Comparison of ENCODE assay signal across 1 cellular context in the genomic region with DNA sequence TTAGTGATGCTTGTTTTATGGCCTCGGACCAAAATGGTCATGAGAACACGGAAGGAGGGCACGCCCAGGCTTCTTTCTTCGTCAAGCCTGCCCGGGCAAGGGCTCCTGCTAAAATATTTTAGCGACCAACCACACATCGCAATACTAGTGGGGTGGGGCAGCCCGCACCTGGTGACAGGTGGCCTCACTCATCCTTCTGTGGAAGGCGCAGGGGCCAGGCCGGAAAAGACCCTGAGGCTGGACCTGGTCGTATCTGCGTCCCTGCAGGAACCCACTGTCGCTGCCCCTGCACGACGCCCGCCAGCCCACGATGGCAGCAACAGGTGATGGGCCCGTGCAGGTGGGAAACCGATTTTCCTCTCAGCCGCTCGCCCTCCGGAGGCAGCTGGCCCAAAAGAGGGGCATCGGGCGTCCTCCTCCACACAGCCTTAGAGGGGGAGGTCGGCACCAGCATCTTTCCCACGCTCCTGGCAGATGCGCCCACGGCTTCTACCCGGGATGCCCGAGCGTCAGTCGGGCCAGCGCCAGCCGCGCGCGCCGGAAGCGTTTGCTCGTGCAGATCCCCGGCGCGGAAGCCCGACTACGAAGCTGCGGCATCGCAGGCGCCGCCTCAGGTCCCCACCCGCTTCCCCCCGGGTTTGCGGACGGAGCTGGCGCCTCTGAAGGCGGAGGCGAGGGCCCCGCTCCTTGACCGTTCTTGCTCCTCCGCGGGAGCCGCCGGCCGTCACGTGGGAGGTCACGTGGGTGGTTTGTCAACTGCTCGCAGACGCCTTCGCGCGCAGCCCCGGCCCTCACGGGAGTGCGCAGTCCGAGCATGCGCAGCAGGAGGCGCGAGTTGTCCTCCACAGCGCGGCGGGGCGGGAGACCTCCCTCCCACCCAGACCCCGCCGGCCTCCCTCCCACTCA.
A peak's percentile ranks its signal among the peaks of the same experiment; 100 is the strongest.
TF ChIP-seq lines count a peak whose summit lies in the region.

No MANE protein-coding gene starts in this region.

TF ChIP-seq in A549, 52 proteins besides CTCF, POLR2A, EP300 and RAD21 (continued from another document):
- TF ChIP-seq CBX2 (IDR thresholded peaks at IDR 0.05; ENCODE audit: borderline replicate concordance, low read depth) (no peak), RNF2 (IDR thresholded peaks at IDR 0.05; ENCODE audit: borderline replicate concordance, low read depth) (peak; percentile 92; the same call in 1 of the 2 replicates), HMGXB4 (CRISPR knock-in tag; IDR thresholded peaks at IDR 0.05; ENCODE audit: borderline replicate concordance) (peak; percentile 53; the same call in 1 of the 2 replicates), CEBPB (IDR thresholded peaks at IDR 0.05) (no peak), ZSCAN20 (CRISPR knock-in tag; IDR thresholded peaks at IDR 0.05) (no peak), MYC (IDR thresholded peaks at IDR 0.05; ENCODE audit: borderline replicate concordance, low read length) (no peak; the same call in 1 of the 2 replicates), RFX5 (IDR thresholded peaks at IDR 0.05) (no peak), CHD2 (IDR thresholded peaks at IDR 0.05; ENCODE audit: low read length, partially characterized antibody) (peak; percentile 66), BHLHE40 (IDR thresholded peaks at IDR 0.05; ENCODE audit: low read depth, low read length) (peak; percentile 34; the same call in 1 of the 2 replicates), ATOH8 (CRISPR knock-in tag; IDR thresholded peaks at IDR 0.05; ENCODE audit: low read depth) (peak; percentile 96), FOSB (CRISPR knock-in tag; IDR thresholded peaks at IDR 0.05) (no peak), SMC3 (IDR thresholded peaks at IDR 0.05) (no peak), TFCP2L1 (CRISPR knock-in tag; IDR thresholded peaks at IDR 0.05) (peak; percentile 92), HOXA7 (CRISPR knock-in tag; IDR thresholded peaks at IDR 0.05) (no peak), ESRRA (IDR thresholded peaks at IDR 0.05; ENCODE audit: borderline replicate concordance, low read length) (no peak), HES2 (IDR thresholded peaks at IDR 0.05) (no peak), ZFP36 (IDR thresholded peaks at IDR 0.05; ENCODE audit: borderline replicate concordance, partially characterized antibody) (no peak), TP53 (CRISPR knock-in tag; IDR thresholded peaks at IDR 0.05) (peak; percentile 94), MAX (IDR thresholded peaks at IDR 0.05) (peak; percentile 100), JUN (IDR thresholded peaks at IDR 0.05) (peak in 1 of 2 experiments; percentile 90; a peak in 4 of 5 replicates), GATA3 (IDR thresholded peaks at IDR 0.05; ENCODE audit: borderline replicate concordance) (no peak), HDAC2 (IDR thresholded peaks at IDR 0.05) (no peak), HOXB5 (CRISPR knock-in tag; IDR thresholded peaks at IDR 0.05) (peak; percentile 92; the same call in 1 of the 2 replicates), FOXS1 (CRISPR knock-in tag; IDR thresholded peaks at IDR 0.05) (peak; percentile 71; the same call in 1 of the 2 replicates), HOXB13 (CRISPR knock-in tag; IDR thresholded peaks at IDR 0.05; ENCODE audit: low read depth) (peak; percentile 97), EHMT2 (IDR thresholded peaks at IDR 0.05; ENCODE audit: low read depth) (no peak), NR3C1 (IDR thresholded peaks at IDR 0.05) (no peak), RARB (CRISPR knock-in tag; IDR thresholded peaks at IDR 0.05) (no peak), NPAS2 (CRISPR knock-in tag; IDR thresholded peaks at IDR 0.05; ENCODE audit: borderline replicate concordance) (peak; percentile 97), CHD4 (IDR thresholded peaks at IDR 0.05; ENCODE audit: borderline replicate concordance) (no peak)
- TF ChIP-seq, protein P1, sequence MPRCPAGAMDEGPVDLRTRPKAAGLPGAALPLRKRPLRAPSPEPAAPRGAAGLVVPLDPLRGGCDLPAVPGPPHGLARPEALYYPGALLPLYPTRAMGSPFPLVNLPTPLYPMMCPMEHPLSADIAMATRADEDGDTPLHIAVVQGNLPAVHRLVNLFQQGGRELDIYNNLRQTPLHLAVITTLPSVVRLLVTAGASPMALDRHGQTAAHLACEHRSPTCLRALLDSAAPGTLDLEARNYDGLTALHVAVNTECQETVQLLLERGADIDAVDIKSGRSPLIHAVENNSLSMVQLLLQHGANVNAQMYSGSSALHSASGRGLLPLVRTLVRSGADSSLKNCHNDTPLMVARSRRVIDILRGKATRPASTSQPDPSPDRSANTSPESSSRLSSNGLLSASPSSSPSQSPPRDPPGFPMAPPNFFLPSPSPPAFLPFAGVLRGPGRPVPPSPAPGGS (IDR thresholded peaks at IDR 0.05) = peak; percentile 83
- TF ChIP-seq, protein P2, sequence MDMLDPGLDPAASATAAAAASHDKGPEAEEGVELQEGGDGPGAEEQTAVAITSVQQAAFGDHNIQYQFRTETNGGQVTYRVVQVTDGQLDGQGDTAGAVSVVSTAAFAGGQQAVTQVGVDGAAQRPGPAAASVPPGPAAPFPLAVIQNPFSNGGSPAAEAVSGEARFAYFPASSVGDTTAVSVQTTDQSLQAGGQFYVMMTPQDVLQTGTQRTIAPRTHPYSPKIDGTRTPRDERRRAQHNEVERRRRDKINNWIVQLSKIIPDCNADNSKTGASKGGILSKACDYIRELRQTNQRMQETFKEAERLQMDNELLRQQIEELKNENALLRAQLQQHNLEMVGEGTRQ (IDR thresholded peaks at IDR 0.05) = peak; percentile 100
- TF ChIP-seq, protein P3, sequence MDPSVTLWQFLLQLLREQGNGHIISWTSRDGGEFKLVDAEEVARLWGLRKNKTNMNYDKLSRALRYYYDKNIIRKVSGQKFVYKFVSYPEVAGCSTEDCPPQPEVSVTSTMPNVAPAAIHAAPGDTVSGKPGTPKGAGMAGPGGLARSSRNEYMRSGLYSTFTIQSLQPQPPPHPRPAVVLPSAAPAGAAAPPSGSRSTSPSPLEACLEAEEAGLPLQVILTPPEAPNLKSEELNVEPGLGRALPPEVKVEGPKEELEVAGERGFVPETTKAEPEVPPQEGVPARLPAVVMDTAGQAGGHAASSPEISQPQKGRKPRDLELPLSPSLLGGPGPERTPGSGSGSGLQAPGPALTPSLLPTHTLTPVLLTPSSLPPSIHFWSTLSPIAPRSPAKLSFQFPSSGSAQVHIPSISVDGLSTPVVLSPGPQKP (IDR thresholded peaks at IDR 0.05; ENCODE audit: low read depth, low read length) = no peak
- TF ChIP-seq, protein P4, sequence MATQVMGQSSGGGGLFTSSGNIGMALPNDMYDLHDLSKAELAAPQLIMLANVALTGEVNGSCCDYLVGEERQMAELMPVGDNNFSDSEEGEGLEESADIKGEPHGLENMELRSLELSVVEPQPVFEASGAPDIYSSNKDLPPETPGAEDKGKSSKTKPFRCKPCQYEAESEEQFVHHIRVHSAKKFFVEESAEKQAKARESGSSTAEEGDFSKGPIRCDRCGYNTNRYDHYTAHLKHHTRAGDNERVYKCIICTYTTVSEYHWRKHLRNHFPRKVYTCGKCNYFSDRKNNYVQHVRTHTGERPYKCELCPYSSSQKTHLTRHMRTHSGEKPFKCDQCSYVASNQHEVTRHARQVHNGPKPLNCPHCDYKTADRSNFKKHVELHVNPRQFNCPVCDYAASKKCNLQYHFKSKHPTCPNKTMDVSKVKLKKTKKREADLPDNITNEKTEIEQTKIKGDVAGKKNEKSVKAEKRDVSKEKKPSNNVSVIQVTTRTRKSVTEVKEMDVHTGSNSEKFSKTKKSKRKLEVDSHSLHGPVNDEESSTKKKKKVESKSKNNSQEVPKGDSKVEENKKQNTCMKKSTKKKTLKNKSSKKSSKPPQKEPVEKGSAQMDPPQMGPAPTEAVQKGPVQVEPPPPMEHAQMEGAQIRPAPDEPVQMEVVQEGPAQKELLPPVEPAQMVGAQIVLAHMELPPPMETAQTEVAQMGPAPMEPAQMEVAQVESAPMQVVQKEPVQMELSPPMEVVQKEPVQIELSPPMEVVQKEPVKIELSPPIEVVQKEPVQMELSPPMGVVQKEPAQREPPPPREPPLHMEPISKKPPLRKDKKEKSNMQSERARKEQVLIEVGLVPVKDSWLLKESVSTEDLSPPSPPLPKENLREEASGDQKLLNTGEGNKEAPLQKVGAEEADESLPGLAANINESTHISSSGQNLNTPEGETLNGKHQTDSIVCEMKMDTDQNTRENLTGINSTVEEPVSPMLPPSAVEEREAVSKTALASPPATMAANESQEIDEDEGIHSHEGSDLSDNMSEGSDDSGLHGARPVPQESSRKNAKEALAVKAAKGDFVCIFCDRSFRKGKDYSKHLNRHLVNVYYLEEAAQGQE (IDR thresholded peaks at IDR 0.05) = peak; percentile 51
- TF ChIP-seq, protein P5, sequence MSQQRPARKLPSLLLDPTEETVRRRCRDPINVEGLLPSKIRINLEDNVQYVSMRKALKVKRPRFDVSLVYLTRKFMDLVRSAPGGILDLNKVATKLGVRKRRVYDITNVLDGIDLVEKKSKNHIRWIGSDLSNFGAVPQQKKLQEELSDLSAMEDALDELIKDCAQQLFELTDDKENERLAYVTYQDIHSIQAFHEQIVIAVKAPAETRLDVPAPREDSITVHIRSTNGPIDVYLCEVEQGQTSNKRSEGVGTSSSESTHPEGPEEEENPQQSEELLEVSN (IDR thresholded peaks at IDR 0.05; ENCODE audit: borderline replicate concordance, low read depth) = peak; percentile 99
